ENCODE assay signal across 8 cellular contexts in genomic region chr7:100118388-100119074, GRCh38. TPM values are rescaled to one million over a fixed set of nuclear protein-coding genes. Genes with fewer than 3 reads are reported as not detected.
DNase-seq lines count a peak whose midpoint lies in the region; ATAC-seq, FAIRE-seq and TF ChIP-seq lines count a peak whose summit lies in the region.

No MANE protein-coding gene starts in this region.

- H3K4me1 ChIP-seq in HCT116 (ENCODE audit: control insufficient read depth in 1 of 2, insufficient read depth in 2 of 2, low read length in 2 of 2) (peaks cover 8 to 20% of the 10 kb centered on the region in 2 experiments), gastroesophageal sphincter (peaks cover 0 to 42% (median 14%) of the 10 kb centered on the region in 3 donors), small intestine (ENCODE audit: control insufficient read depth in 2 of 2, insufficient read depth in 1 of 2, low read depth in 1 of 2, low read length in 1 of 2) (peaks cover 2 to 6% of the 10 kb centered on the region in 2 donors)

- H3K4me3 ChIP-seq in HCT116 (replicated peaks in 1 of 2; ENCODE audit: low read depth in 1 of 2, low read length in 2 of 2) (peak overlapping the region; percentile 90 to 99), WERI-Rb-1 (ENCODE audit: low read depth, low read length) (peak overlapping the region; percentile 88), gastroesophageal sphincter (peak overlapping the region; percentile 68 to 89), small intestine (ENCODE audit: low read depth in 1 of 2, low read length in 2 of 2) (peak overlapping the region; percentile 55 to 61)

- H3K9me2 ChIP-seq in HCT116 (ENCODE audit: insufficient read depth), result no peaks in the 10 kb centered on the region

- CTCF ChIA-PET in HCT116 (lab: Charles Lee), result no interaction called here

- TF ChIP-seq POLR2A in HCT116 (IDR thresholded peaks at IDR 0.05; ENCODE audit: borderline replicate concordance, extremely low read depth, insufficient read depth, insufficient read length) (no peak), gastroesophageal sphincter (IDR thresholded peaks at IDR 0.05) (no peak)

- intact Hi-C loops in HCT116 (cut with micrococcal nuclease), result no loop called here

- TSS peak; percentile 59 for BruUV-seq in HCT116 (replicated peaks; lab: Mats Ljungman, UMichigan)

- RAD21 ChIA-PET in HCT116 (lab: Charles Lee; ENCODE audit: low non-redundant PET in 1 of 2, low total read pairs in 2 of 2, uncharacterized antibody in 2 of 2, unreplicated experiment in 2 of 2), result no interaction called here

- no peak overlapping the region for H2AFZ ChIP-seq in HCT116 (ENCODE audit: low read depth, low read length, poor library complexity, severe bottlenecking)

- POLR2A ChIA-PET in HCT116 (lab: Charles Lee), result no interaction called here

- no peak for TF ChIP-seq EP300 in gastroesophageal sphincter (IDR thresholded peaks at IDR 0.05)

- no peaks in the 10 kb centered on the region for H3K9me3 ChIP-seq in HCT116 (ENCODE audit: control insufficient read depth in 1 of 2, insufficient read depth in 1 of 2, low read depth in 1 of 2, low read length in 2 of 2)
- no peaks in the 10 kb centered on the region for H3K9me3 ChIP-seq in WERI-Rb-1 (ENCODE audit: severe bottlenecking)
- H3K9me3 ChIP-seq in gastroesophageal sphincter, result no peaks in the 10 kb centered on the region
- H3K9me3 ChIP-seq in small intestine (ENCODE audit: control insufficient read depth, low read depth), result no peaks in the 10 kb centered on the region

- H3K27ac ChIP-seq in HCT116 (ENCODE audit: low read depth, low read length), result peak overlapping the region; percentile 50
- H3K27ac ChIP-seq in WERI-Rb-1, result peak overlapping the region; percentile 90
- H3K27ac ChIP-seq in gastroesophageal sphincter, result peak overlapping the region; percentile 58 to 91 (median 88)
- H3K27ac ChIP-seq in small intestine (ENCODE audit: low read depth in 1 of 2, low read length in 1 of 2), result peak overlapping the region in 1 of 2 donors; percentile 91

- no peak for FAIRE-seq in small intestine (lab: Jason Lieb, UNC)

- H3K36me3 ChIP-seq in HCT116 (ENCODE audit: control insufficient read depth in 1 of 2, insufficient read depth in 2 of 2, low read length in 2 of 2) (no peaks in the 10 kb centered on the region), WERI-Rb-1 (peaks cover 5% of the 10 kb centered on the region), gastroesophageal sphincter (peaks cover 0 to 29% of the 10 kb centered on the region in 2 donors), small intestine (ENCODE audit: control insufficient read depth in 2 of 2, insufficient read depth in 2 of 2, low read length in 2 of 2) (no peaks in the 10 kb centered on the region)

- TF ChIP-seq CTCF in HCT116 (IDR thresholded peaks at IDR 0.05 in 2 of 3, conservative IDR thresholded peaks at IDR 0.05 in 1 of 3; ENCODE audit: borderline replicate concordance in 1 of 3, insufficient read depth in 1 of 3, low read depth in 2 of 3, low read length in 2 of 3), result no peak
- TF ChIP-seq CTCF in WERI-Rb-1 (IDR thresholded peaks at IDR 0.05; ENCODE audit: low read depth, low read length), result no peak
- no peak for TF ChIP-seq CTCF in gastroesophageal sphincter (IDR thresholded peaks at IDR 0.05)

- H3K27me3 ChIP-seq in HCT116 (ENCODE audit: insufficient read depth, low read length) (no peaks in the 10 kb centered on the region), WERI-Rb-1 (ENCODE audit: insufficient read depth, low read depth, severe bottlenecking) (no peaks in the 10 kb centered on the region), gastroesophageal sphincter (no peaks in the 10 kb centered on the region), small intestine (ENCODE audit: control insufficient read depth in 2 of 2, insufficient read depth in 2 of 2, low read length in 2 of 2) (no peaks in the 10 kb centered on the region)

- ATAC-seq in HCT116 (no peak), gastroesophageal sphincter (no peak), HG02852 (IDR thresholded peaks at IDR 0.05; ENCODE audit: unreplicated experiment) (no peak), HG02938 (IDR thresholded peaks at IDR 0.05; ENCODE audit: unreplicated experiment) (no peak)

- H3K4me2 ChIP-seq in HCT116 (ENCODE audit: low read length), result peak overlapping the region; percentile 91

- DNase-seq in HCT116 (ENCODE audit: low read depth, low spot score) (no peak), WERI-Rb-1 (no peak), small intestine (no peak), HPDE6-E6E7 (ENCODE audit: extremely low spot score) (no peak)
- no peak for DNase-seq in activated CD4-positive, alpha-beta T cell treated with anti-CD3 and anti-CD28 coated beads for 1 hour

- peak overlapping the region; percentile 87 for H3K9ac ChIP-seq in HCT116 (ENCODE audit: low read length)

- no peaks in the 10 kb centered on the region for H4K20me1 ChIP-seq in HCT116 (ENCODE audit: insufficient read depth)

- WGBS in gastroesophageal sphincter (ENCODE audit: low coverage in 1 of 2), 2 donors, result 32 to 39% methylated on average over 9 to 10 of the region's 18 CpGs
- WGBS in small intestine, 3 donors, result 17 to 20% (median 19%) methylated on average over 18 of the region's 18 CpGs

- no peak for TF ChIP-seq RAD21 in HCT116 (IDR thresholded peaks at IDR 0.05; ENCODE audit: low read depth)

- peaks cover 11% of the 10 kb centered on the region for H3K79me2 ChIP-seq in HCT116 (ENCODE audit: insufficient read depth, low read length)

TF ChIP-seq in HCT116, 20 proteins besides CTCF, POLR2A, EP300 and RAD21:
- no peak for TF ChIP-seq EZH2phosphoT487 (IDR thresholded peaks at IDR 0.05; ENCODE audit: borderline replicate concordance)
TF ChIP-seq in HCT116: peak in this region for 0.

RNA-seq across cellular contexts. Expression of gene TAF6, which starts 0.6 kb away (rescaled TPM):
- total RNA-seq in HCT116 (2021; ENCODE audit: unreplicated experiment), result 67.4 TPM
- polyA plus RNA-seq in HCT116 (2012), result 54.4 and 55.3 TPM in 2 replicates
- total RNA-seq in gastroesophageal sphincter, result 100 to 1,000 TPM in 1 of 4 donors, 10 to 100 TPM in 3; 36.3 to 107 (median 68.7) TPM
- polyA plus RNA-seq in small intestine, result 10 to 100 TPM; 12.2 to 33.5 (median 20.1) TPM

RNA-seq across cellular contexts. Expression of gene CNPY4, which starts 0.9 kb away (rescaled TPM):
- total RNA-seq in HCT116 (2021; ENCODE audit: unreplicated experiment) (2.6 TPM), gastroesophageal sphincter (10 to 100 TPM; 13.0 to 21.0 (median 14.8) TPM)
- 0.82 and 1.0 TPM in 2 replicates for polyA plus RNA-seq in HCT116 (2012)
- polyA plus RNA-seq in small intestine, result 1 to 10 TPM; 2.5 to 9.2 (median 5.7) TPM

RNA-seq across cellular contexts. Expression of gene MBLAC1, which starts 8.2 kb away (rescaled TPM):
- total RNA-seq in HCT116 (2021; ENCODE audit: unreplicated experiment) (2.0 TPM), gastroesophageal sphincter (1 to 10 TPM; 4.8 to 8.1 (median 6.6) TPM)
- polyA plus RNA-seq in HCT116 (2012), result 0.76 and 0.87 TPM in 2 replicates
- polyA plus RNA-seq in small intestine, result 1 to 10 TPM; 2.0 to 3.2 (median 2.2) TPM

RNA-seq across cellular contexts. Expression of gene AP4M1, which starts 17.1 kb away (rescaled TPM):
- 20.0 TPM for total RNA-seq in HCT116 (2021; ENCODE audit: unreplicated experiment)
- polyA plus RNA-seq in HCT116 (2012), result 11.9 and 13.8 TPM in 2 replicates
- total RNA-seq in gastroesophageal sphincter, result 10 to 100 TPM; 21.8 to 29.3 (median 24.7) TPM
- polyA plus RNA-seq in small intestine, result 10 to 100 TPM; 15.7 to 20.6 (median 18.6) TPM

RNA-seq across cellular contexts. Expression of gene MCM7, which starts 17.3 kb away (rescaled TPM):
- total RNA-seq in HCT116 (2021; ENCODE audit: unreplicated experiment), result 387 TPM
- 273 and 296 TPM in 2 replicates for polyA plus RNA-seq in HCT116 (2012)
- total RNA-seq in gastroesophageal sphincter, result 10 to 100 TPM; 30.7 to 52.0 (median 45.1) TPM
- 10 to 100 TPM; 35.8 to 80.2 (median 46.5) TPM for polyA plus RNA-seq in small intestine
